ENCODE assay signal across 8 cellular contexts in the genomic region with DNA sequence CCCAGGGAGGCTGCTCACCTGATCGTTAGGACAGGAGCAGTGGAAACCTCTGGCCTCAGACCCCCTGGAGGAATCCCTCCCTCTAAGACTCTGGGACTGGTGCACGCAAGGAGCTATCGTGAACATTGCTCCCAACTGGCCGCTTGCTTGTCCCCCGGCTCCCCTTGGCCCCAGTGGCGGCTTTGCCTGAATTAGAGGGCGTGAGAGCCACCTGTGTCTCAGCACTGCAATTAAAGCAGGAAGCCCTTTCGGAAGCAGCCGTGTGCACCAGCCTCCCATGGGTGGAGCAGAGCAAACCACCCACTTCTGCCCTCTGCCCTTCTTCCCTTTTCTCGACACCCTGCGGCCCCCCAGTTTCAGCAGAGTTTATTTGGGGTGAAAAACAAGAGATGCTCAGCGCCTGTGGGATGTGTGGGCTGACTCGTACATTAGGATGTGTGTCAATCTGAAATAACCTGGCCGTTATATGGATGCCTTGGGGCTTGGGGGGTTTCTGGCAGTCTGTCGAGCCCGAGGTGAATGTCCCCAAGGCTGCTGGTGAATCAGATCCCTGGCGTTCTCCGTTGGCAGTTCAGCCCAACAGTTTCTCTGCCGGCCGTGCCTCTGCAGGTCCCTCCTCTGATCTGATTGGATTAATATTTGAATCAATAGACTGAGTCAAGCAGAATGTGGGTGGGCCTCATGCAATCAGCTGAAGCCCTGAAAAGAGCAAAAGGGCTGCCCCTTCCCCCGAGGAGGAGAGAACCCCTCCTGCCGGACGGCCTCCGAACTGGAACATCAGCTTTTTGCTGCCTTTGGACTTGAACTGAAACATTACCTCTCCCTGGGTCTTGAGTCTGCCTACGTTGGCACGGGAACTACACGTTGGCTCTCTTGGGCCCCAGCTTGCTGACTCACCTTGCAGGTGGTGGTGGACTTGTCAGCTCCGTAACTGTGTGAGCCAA.
DNase-seq lines count a peak whose midpoint lies in the region; ATAC-seq lines count a peak whose summit lies in the region.

No MANE protein-coding gene starts in this region.

- H3K9me3 ChIP-seq in BLaER1 treated with 17β-estradiol and CSF1 and Interleukin-3, amounts not matched to agents 10 nM and 100 nM (replicated peaks in 1 of 11) = no peaks in the 10 kb centered on the region
- H3K9me3 ChIP-seq in mucosa of rectum (ENCODE audit: control insufficient read depth in 2 of 2, low read length in 2 of 2) = no peaks in the 10 kb centered on the region

- H4K20me1 ChIP-seq in BLaER1 treated with 17β-estradiol and CSF1 and Interleukin-3, amounts not matched to agents 10 nM and 100 nM = no peaks in the 10 kb centered on the region

- 0 out of 22 replicates have a peak, but pooled peaks cover 0 to 7% (median 0%) of the 10 kb centered on the region in 11 experiments for H3K27me3 ChIP-seq in BLaER1 treated with 17β-estradiol and CSF1 and Interleukin-3, amounts not matched to agents 10 nM and 100 nM
- no peaks in the 10 kb centered on the region for H3K27me3 ChIP-seq in mucosa of rectum (ENCODE audit: control insufficient read depth in 2 of 2, insufficient read depth in 2 of 2, low read length in 2 of 2)

- peak overlapping the region in 7 of 11 experiments; percentile 4 to 63 (median 15); a peak in 11 of 22 replicates for H3K9ac ChIP-seq in BLaER1 treated with 17β-estradiol and CSF1 and Interleukin-3, amounts not matched to agents 10 nM and 100 nM
- H3K9ac ChIP-seq in mucosa of rectum (ENCODE audit: low read depth in 1 of 2, low read length in 2 of 2) = peak overlapping the region; percentile 51 to 65

- DNase-seq in NOMO-1 treated with dmso at 0.1 percent for 144 hours (lab: John Stamatoyannopoulos, UW; ENCODE audit: unreplicated experiment) = peak; percentile 73
- peak; percentile 48 for DNase-seq in activated T-helper 1 cell treated with Interleukin-2 at 50 U/mL for 16 hours (ENCODE audit: low read depth)
- DNase-seq in HuH-7.5 (ENCODE audit: low spot score) = no peak
- DNase-seq in NCI-H1694 (lab: John Stamatoyannopoulos, UW) = no peak

- ATAC-seq in GM19324 (IDR thresholded peaks at IDR 0.05; ENCODE audit: low FRiP score, unreplicated experiment) = peak; percentile 41
- ATAC-seq in GM19452 (IDR thresholded peaks at IDR 0.05; ENCODE audit: unreplicated experiment) = no peak

- peak overlapping the region; percentile 83 to 98 (median 97) for H3K4me2 ChIP-seq in BLaER1 treated with 17β-estradiol and CSF1 and Interleukin-3, amounts not matched to agents 10 nM and 100 nM

- peak overlapping the region in 5 of 11 experiments; percentile 4 to 61 (median 48); a peak in 9 of 22 replicates for H3K27ac ChIP-seq in BLaER1 treated with 17β-estradiol and CSF1 and Interleukin-3, amounts not matched to agents 10 nM and 100 nM
- H3K27ac ChIP-seq in mucosa of rectum (ENCODE audit: low read depth in 2 of 2, low read length in 2 of 2) = peak overlapping the region; percentile 38 to 84

- H3K36me3 ChIP-seq in BLaER1 treated with 17β-estradiol and CSF1 and Interleukin-3, amounts not matched to agents 10 nM and 100 nM = no peaks in the 10 kb centered on the region
- H3K36me3 ChIP-seq in mucosa of rectum (ENCODE audit: control insufficient read depth in 2 of 2, insufficient read depth in 2 of 2, low read length in 2 of 2) = no peaks in the 10 kb centered on the region

- peaks cover 45 to 91% (median 70%) of the 10 kb centered on the region in 10 experiments for H3K4me1 ChIP-seq in BLaER1 treated with 17β-estradiol and CSF1 and Interleukin-3, amounts not matched to agents 10 nM and 100 nM
- peaks cover 22 to 39% of the 10 kb centered on the region in 2 donors for H3K4me1 ChIP-seq in mucosa of rectum (ENCODE audit: control insufficient read depth in 2 of 2, insufficient read depth in 2 of 2, low read length in 2 of 2)

- peak overlapping the region in 7 of 10 experiments; percentile 2 to 51 (median 28); a peak in 8 of 20 replicates for H3K4me3 ChIP-seq in BLaER1 treated with 17β-estradiol and CSF1 and Interleukin-3, amounts not matched to agents 10 nM and 100 nM
- H3K4me3 ChIP-seq in mucosa of rectum (ENCODE audit: low read length in 2 of 2) = peak overlapping the region; percentile 21 to 69

Comparison
In these comparisons a context has a peak if more than half of its experiments do, and no peak if none do; other contexts are left out.
1. DNase-seq: peak in NOMO-1 treated with dmso at 0.1 percent for 144 hours (single experiment) and activated T-helper 1 cell treated with Interleukin-2 at 50 U/mL for 16 hours (single experiment); none in HuH-7.5 (single experiment) and NCI-H1694 (single experiment).